Comparison of ENCODE assay signal across 1 cellular context in the genomic region with DNA sequence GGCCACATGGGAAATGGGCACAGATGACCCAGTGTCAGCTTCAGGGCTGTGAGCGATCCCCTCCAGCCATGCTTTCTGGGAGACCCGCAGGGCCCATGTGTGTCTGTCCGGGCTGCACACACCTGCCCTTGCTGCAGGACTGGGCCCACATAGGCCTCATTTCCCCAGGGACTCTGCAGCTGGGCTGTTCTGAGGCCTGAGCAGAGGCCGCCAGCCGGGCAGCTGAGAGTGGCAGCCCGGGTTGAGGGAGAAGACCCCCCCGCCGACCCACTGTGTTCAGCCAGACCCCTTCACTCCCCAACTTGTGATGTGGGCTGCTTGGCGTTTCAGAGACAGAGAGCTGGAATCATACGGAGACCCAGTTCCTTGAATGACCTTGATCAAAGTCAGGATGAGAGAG.
TF ChIP-seq lines count a peak whose summit lies in the region.

No MANE protein-coding gene starts in this region.

TF ChIP-seq in H1, 55 proteins besides CTCF, POLR2A, EP300 and RAD21:
- TF ChIP-seq POLR2AphosphoS5 (IDR thresholded peaks at IDR 0.05; ENCODE audit: low read depth, low read length) = no peak
- no peak for TF ChIP-seq KDM1A (IDR thresholded peaks at IDR 0.05; ENCODE audit: borderline replicate concordance, low read length)
- TF ChIP-seq KDM5A (IDR thresholded peaks at IDR 0.05; ENCODE audit: low read length) = no peak
- no peak for TF ChIP-seq CHD1 (IDR thresholded peaks at IDR 0.05; ENCODE audit: low read depth, low read length)
- TF ChIP-seq SRF (IDR thresholded peaks at IDR 0.05; ENCODE audit: low read depth, low read length) = no peak
- TF ChIP-seq CEBPB (IDR thresholded peaks at IDR 0.05; ENCODE audit: low read depth, low read length) = no peak
- TF ChIP-seq, protein P1, sequence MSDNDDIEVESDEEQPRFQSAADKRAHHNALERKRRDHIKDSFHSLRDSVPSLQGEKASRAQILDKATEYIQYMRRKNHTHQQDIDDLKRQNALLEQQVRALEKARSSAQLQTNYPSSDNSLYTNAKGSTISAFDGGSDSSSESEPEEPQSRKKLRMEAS (IDR thresholded peaks at IDR 0.05) = no peak
